8 cellular contexts compared by ENCODE assay signal in the genomic region with DNA sequence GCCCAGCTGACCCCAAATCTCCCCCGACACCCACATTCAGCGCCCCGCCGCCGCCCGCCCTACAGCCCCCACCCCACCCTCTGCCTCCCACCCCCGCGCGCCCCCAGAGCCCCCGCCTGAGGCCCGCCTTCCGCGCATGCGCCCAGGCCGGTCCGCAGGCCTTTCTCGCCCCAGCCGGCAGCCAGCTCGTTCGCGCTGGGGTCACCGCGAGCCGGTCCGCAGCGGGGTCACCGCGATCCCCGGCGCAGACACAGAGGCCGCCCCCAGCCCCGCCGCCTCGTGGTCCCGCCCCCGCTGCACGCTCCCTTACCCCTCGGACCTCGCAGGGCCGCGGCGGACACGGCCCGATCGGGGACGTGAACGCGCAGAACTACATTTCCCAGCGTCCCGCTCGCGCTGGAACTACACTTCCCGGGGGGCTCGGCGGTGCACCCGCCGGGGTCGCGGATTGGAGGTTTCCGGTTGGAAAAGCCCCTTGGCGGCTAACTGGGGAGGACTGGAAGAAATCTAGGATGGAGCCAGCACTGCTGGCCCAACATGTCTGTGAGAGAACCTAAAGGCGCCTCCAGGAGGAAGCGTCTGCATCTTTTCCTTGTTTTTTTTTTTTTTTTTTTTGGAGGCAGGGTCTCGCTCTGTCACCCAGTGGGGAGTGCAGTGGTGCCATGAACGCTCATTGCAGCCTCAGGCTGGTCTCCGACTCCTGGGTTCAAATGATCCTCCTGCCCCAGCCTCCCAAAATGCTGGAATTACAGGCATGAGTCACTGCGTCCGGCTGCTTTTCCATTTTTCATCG. TPM values are rescaled to one million over a fixed set of nuclear protein-coding genes. Genes with fewer than 3 reads are reported as not detected.
DNase-seq lines count a peak whose midpoint lies in the region; ATAC-seq and TF ChIP-seq lines count a peak whose summit lies in the region.

A gene (minus strand): TSS at position 374 of the 793 bp plus-strand sequence. CDS start 10,671 bp downstream, outside the sequence.

- H3K9me3 Mint-ChIP-seq in activated CD8-positive, alpha-beta T cell treated with anti-CD3 and anti-CD28 coated beads, Interleukin-2, amount 10 ng/mL, durations not matched to agents 7 days and 5 days (ENCODE audit: insufficient read depth), result peaks cover 10% of the 10 kb centered on the region

- peak within 1 kb of the TSS; percentile 95 for H3K27ac Mint-ChIP-seq in activated CD8-positive, alpha-beta T cell treated with anti-CD3 and anti-CD28 coated beads, Interleukin-2, amount 10 ng/mL, durations not matched to agents 7 days and 5 days

- H3K36me3 ChIP-seq in ectodermal cell (ENCODE audit: control insufficient read depth, insufficient read depth, low read length) (peaks cover 3% of the 10 kb centered on the region), lung (ENCODE audit: control insufficient read depth in 2 of 2, insufficient read depth in 2 of 2, low read length in 2 of 2) (no peaks in the 10 kb centered on the region)

- H3K4me1 ChIP-seq in ectodermal cell (ENCODE audit: control insufficient read depth, insufficient read depth, low read length) (no peaks in the 10 kb centered on the region), lung (ENCODE audit: control insufficient read depth in 2 of 2, insufficient read depth in 2 of 2, low read length in 2 of 2) (peaks cover 0 to 8% of the 10 kb centered on the region in 2 donors)

- H3K9me3 ChIP-seq in ectodermal cell (ENCODE audit: control insufficient read depth, low read length) (peaks cover 14% of the 10 kb centered on the region), lung (ENCODE audit: control insufficient read depth in 2 of 2, insufficient read depth in 1 of 2, low read length in 1 of 2) (peaks cover 0 to 21% of the 10 kb centered on the region in 2 donors)

- WGBS in ectodermal cell, 2 experiments, result 4 to 5% methylated on average over 65 to 68 of the region's 69 CpGs
- WGBS in lung, 2 donors, result 0 to 1% methylated on average over 69 of the region's 69 CpGs

- peak; percentile 91 for DNase-seq in Ammon's horn (ENCODE audit: low spot score)
- peak; percentile 54 for DNase-seq in NCI-H524 treated with DMSO at 0.1 percent for 48 hours (lab: John Stamatoyannopoulos, UW)
- DNase-seq in activated CD8-positive, alpha-beta T cell treated with anti-CD3 and anti-CD28 coated beads, Interleukin-2, amount 10 ng/mL, durations not matched to agents 7 days and 5 days, result peak; percentile 90
- DNase-seq in lung (ENCODE audit: low spot score), result peak; percentile 90
- peak; percentile 57 to 71 (median 66) for DNase-seq in stimulated activated CD4-positive, alpha-beta T cell treated with anti-CD3 and anti-CD28 coated beads, TNF-alpha, amount 100 ng/mL, for 1 hour (ENCODE audit: low read depth in 3 of 3, low spot score in 1 of 3)

- ATAC-seq in GM19035 (IDR thresholded peaks at IDR 0.05; ENCODE audit: unreplicated experiment) (peak; percentile 96), HG03354 (IDR thresholded peaks at IDR 0.05; ENCODE audit: poor library complexity, severe bottlenecking, unreplicated experiment) (peak; percentile 94), lung (ENCODE audit: insufficient read depth, low FRiP score) (peak; percentile 96)
- ATAC-seq in activated CD8-positive, alpha-beta T cell treated with anti-CD3 and anti-CD28 coated beads, Interleukin-2, amount 10 ng/mL, durations not matched to agents 7 days and 5 days, result peak; percentile 90

- peak within 1 kb of the TSS; percentile 84 for H3K4me3 Mint-ChIP-seq in activated CD8-positive, alpha-beta T cell treated with anti-CD3 and anti-CD28 coated beads, Interleukin-2, amount 10 ng/mL, durations not matched to agents 7 days and 5 days

- H3K27me3 ChIP-seq in ectodermal cell (ENCODE audit: control insufficient read depth, insufficient read depth, low read length, poor library complexity, severe bottlenecking), result no peaks in the 10 kb centered on the region
- no peaks in the 10 kb centered on the region for H3K27me3 ChIP-seq in lung (ENCODE audit: control insufficient read depth, insufficient read depth)

- H3K4me1 Mint-ChIP-seq in activated CD8-positive, alpha-beta T cell treated with anti-CD3 and anti-CD28 coated beads, Interleukin-2, amount 10 ng/mL, durations not matched to agents 7 days and 5 days (ENCODE audit: low read depth), result peaks cover 15% of the 10 kb centered on the region

- H3K36me3 Mint-ChIP-seq in activated CD8-positive, alpha-beta T cell treated with anti-CD3 and anti-CD28 coated beads, Interleukin-2, amount 10 ng/mL, durations not matched to agents 7 days and 5 days (ENCODE audit: low read depth), result peaks cover 36% of the 10 kb centered on the region

- TF ChIP-seq CTCF in lung (IDR thresholded peaks at IDR 0.05; ENCODE audit: control extremely low read depth, extremely low read depth), result no peak

- CTCF ChIA-PET in activated CD8-positive, alpha-beta T cell treated with anti-CD3 and anti-CD28 coated beads, Interleukin-2, amount 10 ng/mL, durations not matched to agents 7 days and 5 days (lab: Charles Lee), result interaction anchor here (0.7 kb wide), 1 partner anchor 84 kb away, joined by 5 read pairs; no protein-coding TSS in a partner anchor

- peak within 1 kb of the TSS; percentile 78 for H3K4me3 ChIP-seq in ectodermal cell (ENCODE audit: insufficient read depth, low read depth, low read length)
- H3K4me3 ChIP-seq in lung, result peak within 1 kb of the TSS; percentile 87

- POLR2A ChIA-PET in activated CD8-positive, alpha-beta T cell treated with anti-CD3 and anti-CD28 coated beads, Interleukin-2, amount 10 ng/mL, durations not matched to agents 7 days and 5 days (lab: Charles Lee), result interaction anchor here (1.0 to 1.8 kb wide), 5 partner anchors 31 to 225 kb away, joined by 3 to 7 read pairs (median 5); a partner anchor contains a TSS

- no peak within 1 kb of the TSS for H3K27ac ChIP-seq in ectodermal cell (ENCODE audit: insufficient read depth, low read depth, low read length, poor library complexity, severe bottlenecking)
- H3K27ac ChIP-seq in lung (ENCODE audit: low read depth in 1 of 2, low read length in 1 of 2), result peak within 1 kb of the TSS; percentile 84 to 86

- no peaks in the 10 kb centered on the region for H3K27me3 Mint-ChIP-seq in activated CD8-positive, alpha-beta T cell treated with anti-CD3 and anti-CD28 coated beads, Interleukin-2, amount 10 ng/mL, durations not matched to agents 7 days and 5 days (ENCODE audit: low read depth)

RNA-seq across cellular contexts. Expression of the gene that starts here (rescaled TPM):
- total RNA-seq in activated CD8-positive, alpha-beta T cell treated with anti-CD3 and anti-CD28 coated beads, Interleukin-2, amount 10 ng/mL, durations not matched to agents 7 days and 5 days, result 1 to 10 TPM; 9.6 to 9.9 TPM
- 16.6 TPM for polyA plus RNA-seq in ectodermal cell (2013, experiment 1 of 4)
- 20.9 TPM for polyA plus RNA-seq in ectodermal cell (2013, experiment 2 of 4)
- polyA plus RNA-seq in ectodermal cell (2013, experiment 3 of 4), result 13.9 TPM
- polyA plus RNA-seq in ectodermal cell (2013, experiment 4 of 4), result 13.4 TPM
- total RNA-seq in lung, result 10 to 100 TPM; 10.7 to 17.3 TPM
- 1 to 10 TPM; 2.1 to 3.8 TPM for polyA plus RNA-seq in lung
